In the genomic region with DNA sequence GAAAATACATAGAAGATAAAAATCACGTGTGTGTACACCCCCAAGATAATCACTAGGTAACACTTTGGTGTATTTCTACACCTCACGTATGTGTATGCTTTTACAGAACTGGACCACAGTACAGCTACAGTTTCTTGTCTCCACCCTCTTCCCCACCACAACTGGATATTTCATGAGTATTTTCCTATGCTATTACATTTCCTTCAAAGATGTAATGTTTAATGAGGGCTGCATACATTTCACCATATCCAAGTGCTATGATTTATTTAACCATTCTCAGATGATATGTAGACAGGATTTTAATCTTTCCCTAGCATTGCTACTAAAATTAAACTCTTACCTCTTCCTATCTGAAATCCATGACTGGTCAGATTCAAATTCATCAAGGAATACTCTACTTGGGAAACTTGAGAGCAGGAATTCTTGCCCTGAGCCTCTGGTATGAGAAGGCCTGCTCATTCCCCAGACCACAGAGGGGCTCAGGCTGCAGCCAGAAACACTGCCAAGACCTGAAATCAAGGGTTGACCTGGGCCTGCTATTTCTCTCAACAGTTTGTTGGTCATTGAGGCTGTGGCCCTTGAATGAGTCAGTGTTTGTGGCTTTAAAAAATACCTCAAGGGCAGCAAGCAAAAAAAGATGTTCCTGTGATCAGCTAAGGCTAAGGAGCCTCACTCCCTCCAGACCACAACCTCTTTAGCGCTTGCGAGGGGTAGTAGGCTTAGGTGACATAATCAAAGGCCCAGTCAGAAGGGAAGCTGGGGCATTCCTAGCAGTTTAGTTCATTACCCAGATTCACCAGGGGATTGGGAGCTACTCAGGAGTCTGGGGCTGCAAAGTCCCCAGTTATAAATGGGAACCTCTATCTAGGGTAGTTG, we compare ENCODE assay signal across 8 cellular contexts.
A peak's percentile ranks its signal among the peaks of the same experiment; 100 is the strongest.
DNase-seq lines count a peak whose midpoint lies in the region; ATAC-seq and TF ChIP-seq lines count a peak whose summit lies in the region.

No MANE protein-coding gene starts in this region.

- no peaks in the 10 kb centered on the region for H3K9me3 Mint-ChIP-seq in nephron

- H3K4me3 ChIP-seq in RWPE2 (ENCODE audit: severe bottlenecking) = no peak overlapping the region
- H3K4me3 ChIP-seq in HAP-1 = no peak overlapping the region

- H3K27me3 Mint-ChIP-seq in nephron (ENCODE audit: low read depth) = no peaks in the 10 kb centered on the region

- H3K4me1 ChIP-seq in RWPE2 (ENCODE audit: insufficient read depth, poor library complexity, severe bottlenecking) (peaks cover 12% of the 10 kb centered on the region), HAP-1 (peaks cover 3% of the 10 kb centered on the region)

- ATAC-seq in GM18858 (IDR thresholded peaks at IDR 0.05; ENCODE audit: unreplicated experiment) = peak; percentile 76
- ATAC-seq in HG02870 (IDR thresholded peaks at IDR 0.05; ENCODE audit: unreplicated experiment) = peak; percentile 86
- ATAC-seq in RWPE2 (ENCODE audit: low read depth) = peak; percentile 79
- ATAC-seq in GM19351 (IDR thresholded peaks at IDR 0.05; ENCODE audit: unreplicated experiment) = no peak

- H3K27ac Mint-ChIP-seq in nephron = peak overlapping the region; percentile 33 to 63 (median 51)

- in situ Hi-C loops in HAP-1 (cut with MboI; ENCODE audit: low sequenced_read_pairs) = no loop called here

- no peak for TF ChIP-seq CTCF in RWPE2 (IDR thresholded peaks at IDR 0.05; ENCODE audit: poor library complexity, severe bottlenecking)
- no peak for TF ChIP-seq CTCF in nephron (IDR thresholded peaks at IDR 0.05; ENCODE audit: unreplicated experiment in 3 of 3)

- no peak overlapping the region for H3K4me3 Mint-ChIP-seq in nephron

- H3K9me3 ChIP-seq in RWPE2 (ENCODE audit: severe bottlenecking) = no peaks in the 10 kb centered on the region
- no peaks in the 10 kb centered on the region for H3K9me3 ChIP-seq in HAP-1

- no peaks in the 10 kb centered on the region for H3K36me3 Mint-ChIP-seq in nephron (ENCODE audit: low read depth)

- no peak for DNase-seq in RWPE2 (ENCODE audit: low spot score)
- DNase-seq in OCI-M2 (lab: John Stamatoyannopoulos, UW; ENCODE audit: unreplicated experiment) = no peak
- DNase-seq in HAP-1 (ENCODE audit: low spot score in 2 of 2) = no peak
- no peak for DNase-seq in COLO668 (lab: John Stamatoyannopoulos, UW; ENCODE audit: unreplicated experiment)

- peak overlapping the region; percentile 51 for H3K27ac ChIP-seq in RWPE2 (ENCODE audit: poor library complexity, severe bottlenecking)

- H3K4me1 Mint-ChIP-seq in nephron = peaks cover 55% of the 10 kb centered on the region

- H3K27me3 ChIP-seq in RWPE2 (ENCODE audit: insufficient read depth, poor library complexity, severe bottlenecking) (no peaks in the 10 kb centered on the region), HAP-1 (ENCODE audit: low read depth) (no peaks in the 10 kb centered on the region)

- H3K36me3 ChIP-seq in RWPE2 (ENCODE audit: low read depth) (no peaks in the 10 kb centered on the region), HAP-1 (replicated peaks) (no peaks in the 10 kb centered on the region)
